In the genomic region with DNA sequence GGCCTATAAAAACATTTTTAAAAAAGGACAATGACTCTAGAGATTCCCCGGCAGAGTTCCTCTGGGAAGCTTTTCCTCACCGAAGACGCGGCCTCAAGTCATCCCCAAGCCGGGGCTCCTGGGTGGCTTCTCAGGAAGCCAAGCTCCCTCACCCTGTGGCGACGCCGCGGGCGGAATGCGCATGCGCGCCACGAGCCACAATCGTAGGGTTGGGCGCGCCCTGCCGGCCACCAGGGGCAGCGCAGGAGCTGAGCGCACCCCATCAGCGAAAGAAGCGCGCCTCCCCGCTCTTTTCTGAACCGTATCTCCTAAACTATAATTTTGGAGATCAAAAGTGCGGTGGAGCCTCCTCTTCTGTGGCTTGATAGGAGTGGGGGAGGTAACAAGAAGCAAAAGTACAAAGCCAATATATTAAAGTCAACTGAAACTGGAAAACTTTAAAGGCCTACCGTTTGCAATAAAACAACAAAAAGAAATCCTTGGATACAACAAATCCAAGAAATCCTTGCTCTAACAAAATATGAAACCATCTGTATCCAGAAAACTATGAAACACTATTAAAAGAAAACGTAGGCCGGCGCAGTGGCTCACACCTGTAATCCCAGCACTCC, we compare ENCODE assay signal across 8 cellular contexts. TPM values are rescaled to one million over a fixed set of nuclear protein-coding genes. Genes with fewer than 3 reads are reported as not detected.
A peak's percentile ranks its signal among the peaks of the same experiment; 100 is the strongest.
DNase-seq lines count a peak whose midpoint lies in the region; ATAC-seq and TF ChIP-seq lines count a peak whose summit lies in the region.

No MANE protein-coding gene starts in this region.

- no peaks in the 10 kb centered on the region for H4K20me1 ChIP-seq in mammary epithelial cell (ENCODE audit: insufficient read depth, low read length)

- BruUV-seq in mammary epithelial cell (replicated peaks; lab: Mats Ljungman, UMichigan), result no TSS peak

- in situ Hi-C loops in mammary epithelial cell (cut with MboI; ENCODE audit: low sequenced_read_pairs in 2 of 2), result no loop called here

- H2AFZ ChIP-seq in mammary epithelial cell (ENCODE audit: low read depth, low read length), result no peak overlapping the region

- no peaks in the 10 kb centered on the region for H3K79me2 ChIP-seq in mammary epithelial cell (ENCODE audit: insufficient read depth, low read length)

- DNase-seq in EL (peak; percentile 26), mammary epithelial cell (peak; percentile 25), left lobe of liver (ENCODE audit: low spot score) (peak; percentile 61), SW 1271 (lab: John Stamatoyannopoulos, UW) (no peak)
- peak; percentile 74 to 83 (median 82) for DNase-seq in activated CD4-positive, CD25-positive, alpha-beta regulatory T cell (lab: John Stamatoyannopoulos, UW)
- peak; percentile 88 to 94 for DNase-seq in stimulated activated CD4-positive, alpha-beta T cell treated with anti-CD3 and anti-CD28 coated beads, Interleukin-4, amount 100 ng/mL, for 4 hours

- ATAC-seq in left lobe of liver (peak; percentile 62), HG03571 (IDR thresholded peaks at IDR 0.05; ENCODE audit: unreplicated experiment) (no peak), GM19397 (IDR thresholded peaks at IDR 0.05; ENCODE audit: unreplicated experiment) (no peak)

- no peak overlapping the region for H3K4me2 ChIP-seq in mammary epithelial cell (ENCODE audit: insufficient read depth, low read depth, low read length)

- peak overlapping the region in 1 of 3 experiments; percentile 12 for H3K4me3 ChIP-seq in mammary epithelial cell (replicated peaks in 1 of 3; ENCODE audit: insufficient read depth in 1 of 3, low read depth in 2 of 3, low read length in 3 of 3)

- intact Hi-C loops in mammary epithelial cell (cut with micrococcal nuclease), result no loop called here

- no peaks in the 10 kb centered on the region for H3K36me3 ChIP-seq in mammary epithelial cell (ENCODE audit: insufficient read depth, low read length)

- no peak overlapping the region for H3K27ac ChIP-seq in mammary epithelial cell (ENCODE audit: insufficient read depth, low read depth, low read length)

- H3K9me3 ChIP-seq in mammary epithelial cell (replicated peaks; ENCODE audit: insufficient read depth, low read length), result no peaks in the 10 kb centered on the region

- WGBS in mammary epithelial cell (ENCODE audit: low coverage, missing lambda C conversion rate), result 37% methylated on average over 13 of the region's 30 CpGs

- H3K27me3 ChIP-seq in mammary epithelial cell (ENCODE audit: insufficient read depth, low read length), result no peaks in the 10 kb centered on the region

- TF ChIP-seq CTCF in mammary epithelial cell (conservative IDR thresholded peaks at IDR 0.05 in 1 of 2, IDR thresholded peaks at IDR 0.05 in 1 of 2; ENCODE audit: extremely low read depth in 1 of 2, insufficient read depth in 1 of 2, low read depth in 1 of 2, low read length in 2 of 2), result peak; percentile 57 to 70

- CTCF ChIA-PET in mammary epithelial cell (lab: Charles Lee; ENCODE audit: low non-redundant PET), result no interaction called here

- dilution Hi-C loops in mammary epithelial cell (cut with HindIII; ENCODE audit: low sequenced_read_pairs), result loop anchor here (10.0 kb wide), 1 partner anchor 90 kb away; no protein-coding TSS in a partner anchor

- peaks cover 4% of the 10 kb centered on the region for H3K4me1 ChIP-seq in mammary epithelial cell (ENCODE audit: insufficient read depth, low read length)

- H3K9ac ChIP-seq in mammary epithelial cell (ENCODE audit: insufficient read depth, low read length), result no peak overlapping the region

RNA-seq across cellular contexts. Expression of gene CHFR, which starts 17.4 kb away (rescaled TPM):
- total RNA-seq in mammary epithelial cell (10 to 100 TPM; 46.2 to 47.5 TPM), left lobe of liver (14.2 TPM)
- 25.1 TPM for polyA plus RNA-seq in mammary epithelial cell
- polyA minus RNA-seq in mammary epithelial cell, result 174 TPM

RNA-seq across cellular contexts. Expression of gene ZNF605, which starts 51.3 kb away (rescaled TPM):
- total RNA-seq in mammary epithelial cell, result 10 to 100 TPM; 13.3 to 14.4 TPM
- 3.0 TPM for polyA plus RNA-seq in mammary epithelial cell
- 13.6 TPM for polyA minus RNA-seq in mammary epithelial cell
- total RNA-seq in left lobe of liver, result 6.6 TPM

Comparison
In these comparisons a context has a peak if more than half of its experiments do, and no peak if none do; other contexts are left out.
1. DNase-seq: peak in EL (single experiment), activated CD4-positive, CD25-positive, alpha-beta regulatory T cell (4 of 4), mammary epithelial cell (single experiment), left lobe of liver (single experiment) and stimulated activated CD4-positive, alpha-beta T cell treated with anti-CD3 and anti-CD28 coated beads, Interleukin-4, amount 100 ng/mL, for 4 hours (2 of 2); none in SW 1271 (0 of 2).